Comparison of ENCODE assay signal across 8 cellular contexts in genomic region chr19:40433391-40434216, GRCh38. TPM values are rescaled to one million over a fixed set of nuclear protein-coding genes. Genes with fewer than 3 reads are reported as not detected.
A peak's percentile ranks its signal among the peaks of the same experiment; 100 is the strongest.
DNase-seq lines count a peak whose midpoint lies in the region; ATAC-seq, FAIRE-seq and TF ChIP-seq lines count a peak whose summit lies in the region.

No MANE protein-coding gene starts in this region.

- TF ChIP-seq CTCF in H1 (IDR thresholded peaks at IDR 0.05; ENCODE audit: control extremely low read depth in 1 of 3, insufficient read depth in 1 of 3, low read depth in 1 of 3, low read length in 3 of 3): no peak

- WGBS in H1 (ENCODE audit: extremely low coverage in 1 of 2, insufficient coverage in 1 of 2, insufficient read length in 1 of 2, insufficient replicate concordance in 2 of 2, low coverage in 1 of 2, low lambda C conversion rate in 2 of 2, missing lambda C conversion rate in 1 of 2), 2 experiments: 14% methylated on average over 21 of the region's 50 CpGs; no CpG with 5 or more reads in 1 of the 2 experiments

- no peak overlapping the region for H3K23ac ChIP-seq in H1 (ENCODE audit: insufficient read length)

- no peaks in the 10 kb centered on the region for H3K79me2 ChIP-seq in H1 (ENCODE audit: control insufficient read depth in 1 of 2, insufficient read depth in 2 of 2, low read length in 2 of 2)

- H3K36me3 ChIP-seq in H1 (ENCODE audit: control insufficient read depth in 2 of 4, insufficient read depth in 4 of 4, low read length in 3 of 4): no peaks in the 10 kb centered on the region

- H2BK120ac ChIP-seq in H1 (replicated peaks; ENCODE audit: low read depth, low read length): peak overlapping the region; percentile 13

- peak; percentile 58 to 71 for TF ChIP-seq POLR2A in H1 (IDR thresholded peaks at IDR 0.05; ENCODE audit: control extremely low read depth in 1 of 2, low read depth in 2 of 2, low read length in 2 of 2)

- H2AK5ac ChIP-seq in H1 (ENCODE audit: low read depth, low read length): no peak overlapping the region

- H2BK5ac ChIP-seq in H1 (ENCODE audit: low read depth, low read length): peak overlapping the region; percentile 29

- peak overlapping the region; percentile 85 for H4K5ac ChIP-seq in H1 (ENCODE audit: insufficient read length, low read depth, low read length)

- H3K27ac ChIP-seq in H1 (ENCODE audit: low read depth, low read length): peak overlapping the region; percentile 81

- H4K20me1 ChIP-seq in H1 (replicated peaks in 1 of 2; ENCODE audit: control insufficient read depth in 1 of 2, insufficient read depth in 2 of 2, low read length in 2 of 2): no peaks in the 10 kb centered on the region

- H3K56ac ChIP-seq in H1 (replicated peaks; ENCODE audit: insufficient read length, low read depth, low read length): no peak overlapping the region

- H3K14ac ChIP-seq in H1 (ENCODE audit: insufficient read length): no peak overlapping the region

- TF ChIP-seq RAD21 in H1 (IDR thresholded peaks at IDR 0.05 in 1 of 2, conservative IDR thresholded peaks at IDR 0.05 in 1 of 2; ENCODE audit: low read depth in 2 of 2, low read length in 2 of 2): no peak

- peak overlapping the region; percentile 46; the same call in 1 of the 2 replicates for H2BK15ac ChIP-seq in H1 (ENCODE audit: low read length)

- POLR2A ChIA-PET in H1 (lab: Charles Lee; ENCODE audit: partially characterized antibody): interaction anchor here (0.5 to 2.7 kb wide), 15 partner anchors 7 to 1534 kb away, joined by 3 to 40 read pairs (median 4); partner anchors contain the start of genes BLVRB, NFKBIB, PLD3 and PRX

- H3K4me2 ChIP-seq in H1 (ENCODE audit: insufficient read depth in 1 of 2, low read depth in 2 of 2, low read length in 2 of 2): peak overlapping the region; percentile 63 to 68

- no peak overlapping the region for H2BK20ac ChIP-seq in H1 (ENCODE audit: low read length)

- no peak for TF ChIP-seq EP300 in H1 (IDR thresholded peaks at IDR 0.05; ENCODE audit: borderline replicate concordance in 1 of 2, low read depth in 2 of 2, low read length in 2 of 2)

- CTCF ChIA-PET in H1 (lab: Charles Lee; ENCODE audit: partially characterized antibody): interaction anchor here (0.8 to 3.9 kb wide), 8 partner anchors 9 to 84 kb away, joined by 3 to 21 read pairs (median 4); partner anchors contain the start of gene BLVRB

- H4K8ac ChIP-seq in H1 (ENCODE audit: extremely low read depth, insufficient read depth, low read length): peak overlapping the region; percentile 47; the same call in 1 of the 2 replicates

- no peaks in the 10 kb centered on the region for H3K27me3 ChIP-seq in H1 (replicated peaks in 1 of 4; ENCODE audit: control insufficient read depth in 3 of 4, extremely low read depth in 1 of 4, insufficient read depth in 3 of 4, low read length in 3 of 4)

- ATAC-seq in HG03175 (IDR thresholded peaks at IDR 0.05; ENCODE audit: unreplicated experiment): peak; percentile 60
- no peak for ATAC-seq in GM21576 (IDR thresholded peaks at IDR 0.05; ENCODE audit: unreplicated experiment)

- H3K79me1 ChIP-seq in H1 (ENCODE audit: low read depth, low read length): no peaks in the 10 kb centered on the region

- H3K4me3 ChIP-seq in GM08714 (ENCODE audit: low read length) (peak overlapping the region; percentile 29), H1 (ENCODE audit: extremely low read depth in 1 of 4, insufficient read depth in 2 of 4, low read depth in 3 of 4, low read length in 4 of 4) (peak overlapping the region; percentile 22 to 55 (median 44); a peak in 7 of 8 replicates)

- H3K23me2 ChIP-seq in H1 (ENCODE audit: low read depth, low read length): peaks cover 2% of the 10 kb centered on the region; the same call in 1 of the 2 replicates

- no peak for FAIRE-seq in H1 (lab: Jason Lieb, UNC)

- no peaks in the 10 kb centered on the region for H3K9me3 ChIP-seq in H1 (ENCODE audit: insufficient read depth in 2 of 2, low read depth in 1 of 2, low read length in 1 of 2)

- H2AFZ ChIP-seq in H1 (ENCODE audit: low read length): peak overlapping the region; percentile 75

- H3K4me1 ChIP-seq in H1 (replicated peaks in 1 of 4; ENCODE audit: control insufficient read depth in 3 of 4, insufficient read depth in 4 of 4, low read length in 3 of 4): peaks cover 0 to 4% (median 3%) of the 10 kb centered on the region in 4 experiments; a peak in 4 of 7 replicates

- peak overlapping the region; percentile 85 for H3K18ac ChIP-seq in H1 (ENCODE audit: extremely low read depth, low read length)

- peak overlapping the region; percentile 43 to 82 (median 72) for H3K9ac ChIP-seq in H1 (replicated peaks in 1 of 4; ENCODE audit: extremely low read depth in 1 of 4, low read depth in 3 of 4, low read length in 3 of 4)

- H3K4ac ChIP-seq in H1 (replicated peaks; ENCODE audit: insufficient read length, low read depth, low read length): no peak overlapping the region

- peak; percentile 74 for DNase-seq in NCI-H774 (lab: John Stamatoyannopoulos, UW)
- peak; percentile 77 for DNase-seq in activated CD8-positive, alpha-beta memory T cell treated with anti-CD3 and anti-CD28 coated beads for 24 hours
- DNase-seq in H1 (ENCODE audit: low read depth in 1 of 2, low spot score in 2 of 2): peak in 1 of 2 experiments; percentile 86
- DNase-seq in medulla oblongata (ENCODE audit: extremely low spot score): peak; percentile 92
- peak; percentile 32 to 43 for DNase-seq in stimulated activated CD8-positive, alpha-beta memory T cell treated with anti-CD3 and anti-CD28 coated beads, Interleukin-15, amount 100 ng/mL, for 48 hours (ENCODE audit: low read depth in 2 of 2)

- H4K91ac ChIP-seq in H1 (replicated peaks; ENCODE audit: insufficient read length, low read length): peak overlapping the region; percentile 15

- peak overlapping the region; percentile 80 for H2BK12ac ChIP-seq in H1 (ENCODE audit: low read depth, low read length)

TF ChIP-seq in H1, 55 proteins besides CTCF, POLR2A, EP300 and RAD21 (continues in another document):
- TF ChIP-seq EGR1 (IDR thresholded peaks at IDR 0.05; ENCODE audit: borderline replicate concordance, low read depth, low read length) (no peak), CTBP2 (IDR thresholded peaks at IDR 0.05; ENCODE audit: borderline replicate concordance, insufficient read depth, insufficient read length, low read length) (no peak), TAF1 (IDR thresholded peaks at IDR 0.05; ENCODE audit: low read depth, low read length) (peak; percentile 63), PHF8 (conservative IDR thresholded peaks at IDR 0.05; ENCODE audit: low read depth, low read length) (peak; percentile 2; the same call in 1 of the 2 replicates), YY1 (IDR thresholded peaks at IDR 0.05; ENCODE audit: low read depth, low read length) (peak; percentile 86)

RNA-seq across cellular contexts. Expression of gene SERTAD1, which starts 7.8 kb away (rescaled TPM):
- 4.9 and 5.4 TPM in 2 replicates for total RNA-seq in H1 (2021; fragmentation: NEBNext Ultra II Directional; extraction: Animal tissue kit (Norgen Biotek cat#: 25700))
- polyA plus RNA-seq in H1 (2011; rRNA removed): 6.6 and 8.0 TPM in 2 replicates
- polyA plus RNA-seq in H1 (2011; cell fraction: cytosol; rRNA removed): 5.9 TPM
- 5.4 TPM for polyA plus RNA-seq in H1 (2011; cell fraction: nucleus; rRNA removed)
- 3.8 to 5.5 TPM (median 4.9 TPM) in 4 replicates for polyA plus RNA-seq in H1 (2012, experiment 1 of 2)
- polyA plus RNA-seq in H1 (2012, experiment 2 of 2): 6.4 TPM
- polyA plus RNA-seq in H1 (2013, experiment 1 of 2): 3.4 TPM
- 3.1 TPM for polyA plus RNA-seq in H1 (2013, experiment 2 of 2)
- polyA minus RNA-seq in H1 (2011; rRNA and poly(A)+ RNA removed): 1.3 and 2.1 TPM in 2 replicates
- 2.4 TPM for polyA minus RNA-seq in H1 (2011; cell fraction: cytosol; rRNA and poly(A)+ RNA removed)
- 2.6 TPM for polyA minus RNA-seq in H1 (2011; cell fraction: nucleus; rRNA and poly(A)+ RNA removed)

RNA-seq across cellular contexts. Expression of gene SERTAD3, which starts 10.5 kb away (rescaled TPM):
- total RNA-seq in H1 (2021; fragmentation: NEBNext Ultra II Directional; extraction: Animal tissue kit (Norgen Biotek cat#: 25700)): 32.1 and 33.4 TPM in 2 replicates
- 15.1 and 23.5 TPM in 2 replicates for polyA plus RNA-seq in H1 (2011; rRNA removed)
- polyA plus RNA-seq in H1 (2011; cell fraction: cytosol; rRNA removed): 14.4 TPM
- polyA plus RNA-seq in H1 (2011; cell fraction: nucleus; rRNA removed): 17.5 TPM
- 19.0 to 27.4 TPM (median 21.0 TPM) in 4 replicates for polyA plus RNA-seq in H1 (2012, experiment 1 of 2)
- polyA plus RNA-seq in H1 (2012, experiment 2 of 2): 29.2 TPM
- polyA plus RNA-seq in H1 (2013, experiment 1 of 2): 11.0 TPM
- 10.4 TPM for polyA plus RNA-seq in H1 (2013, experiment 2 of 2)
- polyA minus RNA-seq in H1 (2011; rRNA and poly(A)+ RNA removed): 18.8 and 25.3 TPM in 2 replicates
- 34.3 TPM for polyA minus RNA-seq in H1 (2011; cell fraction: cytosol; rRNA and poly(A)+ RNA removed)
- polyA minus RNA-seq in H1 (2011; cell fraction: nucleus; rRNA and poly(A)+ RNA removed): 11.6 TPM

RNA-seq across cellular contexts. Expression of gene PRX, which starts 20.4 kb away (rescaled TPM):
- 5.8 and 6.0 TPM in 2 replicates for total RNA-seq in H1 (2021; fragmentation: NEBNext Ultra II Directional; extraction: Animal tissue kit (Norgen Biotek cat#: 25700))
- polyA plus RNA-seq in H1 (2011; rRNA removed): 2.8 and 3.8 TPM in 2 replicates
- 5.0 TPM for polyA plus RNA-seq in H1 (2011; cell fraction: cytosol; rRNA removed)
- polyA plus RNA-seq in H1 (2011; cell fraction: nucleus; rRNA removed): 5.2 TPM
- polyA plus RNA-seq in H1 (2012, experiment 1 of 2): 5.4 to 9.9 TPM (median 8.0 TPM) in 4 replicates
- polyA plus RNA-seq in H1 (2012, experiment 2 of 2): 4.6 TPM
- polyA plus RNA-seq in H1 (2013, experiment 1 of 2): 2.8 TPM
- 2.9 TPM for polyA plus RNA-seq in H1 (2013, experiment 2 of 2)
- 1.9 and 2.1 TPM in 2 replicates for polyA minus RNA-seq in H1 (2011; rRNA and poly(A)+ RNA removed)
- 1.7 TPM for polyA minus RNA-seq in H1 (2011; cell fraction: cytosol; rRNA and poly(A)+ RNA removed)
- polyA minus RNA-seq in H1 (2011; cell fraction: nucleus; rRNA and poly(A)+ RNA removed): 4.2 TPM

RNA-seq across cellular contexts. Expression of gene BLVRB, which starts 31.9 kb away (rescaled TPM):
- 28.7 and 32.3 TPM in 2 replicates for total RNA-seq in H1 (2021; fragmentation: NEBNext Ultra II Directional; extraction: Animal tissue kit (Norgen Biotek cat#: 25700))
- 182 and 196 TPM in 2 replicates for polyA plus RNA-seq in H1 (2011; rRNA removed)
- 134 TPM for polyA plus RNA-seq in H1 (2011; cell fraction: cytosol; rRNA removed)
- 82.5 TPM for polyA plus RNA-seq in H1 (2011; cell fraction: nucleus; rRNA removed)
- 36.4 to 73.2 TPM (median 66.2 TPM) in 4 replicates for polyA plus RNA-seq in H1 (2012, experiment 1 of 2)
- polyA plus RNA-seq in H1 (2012, experiment 2 of 2): 60.9 TPM
- polyA plus RNA-seq in H1 (2013, experiment 1 of 2): 43.5 TPM
- polyA plus RNA-seq in H1 (2013, experiment 2 of 2): 41.3 TPM
- 37.7 and 38.8 TPM in 2 replicates for polyA minus RNA-seq in H1 (2011; rRNA and poly(A)+ RNA removed)
- polyA minus RNA-seq in H1 (2011; cell fraction: cytosol; rRNA and poly(A)+ RNA removed): 41.1 TPM
- 29.0 TPM for polyA minus RNA-seq in H1 (2011; cell fraction: nucleus; rRNA and poly(A)+ RNA removed)

RNA-seq across cellular contexts. Expression of gene SPTBN4, which starts 33.2 kb away (rescaled TPM):
- 1.9 and 3.4 TPM in 2 replicates for total RNA-seq in H1 (2021; fragmentation: NEBNext Ultra II Directional; extraction: Animal tissue kit (Norgen Biotek cat#: 25700))
- 3.0 and 4.7 TPM in 2 replicates for polyA plus RNA-seq in H1 (2011; rRNA removed)
- 5.7 TPM for polyA plus RNA-seq in H1 (2011; cell fraction: cytosol; rRNA removed)
- polyA plus RNA-seq in H1 (2011; cell fraction: nucleus; rRNA removed): 6.7 TPM
- 3.3 to 7.4 TPM (median 5.5 TPM) in 4 replicates for polyA plus RNA-seq in H1 (2012, experiment 1 of 2)
- polyA plus RNA-seq in H1 (2012, experiment 2 of 2): 2.0 TPM
- polyA plus RNA-seq in H1 (2013, experiment 1 of 2): 2.4 TPM
- 1.8 TPM for polyA plus RNA-seq in H1 (2013, experiment 2 of 2)
- polyA minus RNA-seq in H1 (2011; rRNA and poly(A)+ RNA removed): 1.3 and 2.0 TPM in 2 replicates
- 1.8 TPM for polyA minus RNA-seq in H1 (2011; cell fraction: cytosol; rRNA and poly(A)+ RNA removed)
- polyA minus RNA-seq in H1 (2011; cell fraction: nucleus; rRNA and poly(A)+ RNA removed): 1.6 TPM
